In the genomic region with DNA sequence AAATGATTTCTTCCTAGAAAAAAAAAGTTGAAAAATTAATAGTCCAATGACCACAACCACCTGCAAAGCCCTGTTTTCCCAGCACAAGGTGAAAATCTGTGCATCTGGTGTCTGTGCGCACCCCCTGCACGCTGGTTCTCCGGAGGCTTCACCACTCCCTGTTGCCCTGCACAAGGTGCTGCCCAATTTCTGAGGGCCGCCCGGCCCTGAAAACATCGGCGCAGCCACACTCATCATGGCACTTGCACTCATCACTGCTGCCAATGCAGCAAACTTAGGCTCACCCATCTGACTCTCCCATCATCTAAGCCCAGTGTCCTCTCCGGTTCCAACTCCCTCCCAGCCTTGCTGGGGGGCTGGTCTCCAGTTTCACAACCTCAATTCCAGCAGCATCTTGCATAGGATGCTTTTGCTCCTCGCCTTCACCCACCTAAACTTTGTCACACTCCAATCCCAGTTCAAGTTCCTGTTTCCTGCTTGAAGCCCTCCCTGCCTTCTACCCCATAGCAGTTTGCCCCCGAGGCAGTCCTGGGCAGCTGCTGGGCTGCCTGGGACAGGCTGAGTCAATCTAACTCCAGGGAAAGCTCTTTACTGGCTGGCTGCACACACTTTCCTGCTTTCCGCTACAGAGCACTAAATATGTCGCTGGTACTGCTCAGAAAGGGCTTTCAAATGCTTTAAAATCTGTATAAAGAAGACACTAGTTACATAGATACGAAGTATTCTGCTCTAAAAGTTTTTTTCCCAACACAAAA, we compare ENCODE assay signal across 26 cellular contexts.
DNase-seq lines count a peak whose midpoint lies in the region; ATAC-seq and TF ChIP-seq lines count a peak whose summit lies in the region.
"Had no signal": no experiment of that assay in that cellular context is flagged by ENCODE, and none has a peak within 500 bp of the region (broad histone marks: within the 10 kb centered on the region; RNA-seq: fewer than 3 reads in every experiment).

No MANE protein-coding gene starts in this region.

- H3K27me3 ChIP-seq in SK-N-SH (ENCODE audit: insufficient read depth) (no peaks in the 10 kb centered on the region), stomach smooth muscle (ENCODE audit: control insufficient read depth in 1 of 2, insufficient read depth in 2 of 2, low read length in 2 of 2) (no peaks in the 10 kb centered on the region)
- H3K27me3 ChIP-seq: heart right ventricle, left lung, thyroid gland had no signal

- H3K36me3 ChIP-seq in SK-N-SH (replicated peaks in 1 of 2; ENCODE audit: control insufficient read depth in 1 of 2, insufficient read depth in 2 of 2, low read length in 1 of 2) (no peaks in the 10 kb centered on the region), stomach smooth muscle (ENCODE audit: control insufficient read depth in 2 of 2, insufficient read depth in 2 of 2, low read length in 2 of 2) (no peaks in the 10 kb centered on the region)
- H3K36me3 ChIP-seq: heart right ventricle, left lung, prostate gland, thyroid gland had no signal

- TF ChIP-seq CTCF in SK-N-SH (IDR thresholded peaks at IDR 0.05) (no peak), RWPE1 (conservative IDR thresholded peaks at IDR 0.05; ENCODE audit: low read depth) (no peak)

- no peak for TF ChIP-seq EP300 in SK-N-SH (IDR thresholded peaks at IDR 0.05; ENCODE audit: borderline replicate concordance in 1 of 2, low read depth in 1 of 2, low read length in 1 of 2)

- no peak overlapping the region for H3K4me2 ChIP-seq in SK-N-SH

- TF ChIP-seq RAD21 in SK-N-SH (IDR thresholded peaks at IDR 0.05; ENCODE audit: low read length): no peak

- POLR2A ChIA-PET in SK-N-SH (lab: Yijun Ruan, JAX): interaction anchor here (1.1 kb wide), 1 partner anchor 12 kb away, joined by 5 read pairs; no protein-coding TSS in a partner anchor
- POLR2A ChIA-PET in RWPE1 (lab: Yijun Ruan, JAX; ENCODE audit: low non-redundant PET): no interaction called here

- H3K4me3 ChIP-seq in SK-N-SH (ENCODE audit: low read depth in 2 of 2, low read length in 1 of 2): no peak overlapping the region
- H3K4me3 ChIP-seq in stomach smooth muscle (ENCODE audit: low read length in 2 of 2): no peak overlapping the region
- H3K4me3 ChIP-seq: dorsolateral prefrontal cortex, heart right ventricle, left lung, prostate gland, thyroid gland had no signal

- no peak; the same call in 2 of the 3 replicates for ATAC-seq in SK-N-SH treated with all-trans-retinoic acid at 6 μM for 48 hours
- ATAC-seq: activated CD8-positive, alpha-beta T cell treated with anti-CD3 and anti-CD28 coated beads, Interleukin-2, amount 10 ng/mL, durations not matched to agents 7 days and 5 days; heart right ventricle; left lung had no signal

- H4K20me1 ChIP-seq in SK-N-SH (ENCODE audit: insufficient read depth): no peaks in the 10 kb centered on the region

- DNase-seq in SK-N-SH (no peak), RPMI7951 (ENCODE audit: low read depth) (peak; percentile 84), kidney tubule cell (ENCODE audit: low spot score) (peak; percentile 58), NCI-H1417 (lab: John Stamatoyannopoulos, UW) (no peak), RWPE1 (ENCODE audit: low spot score) (no peak), NCI-H146 (lab: John Stamatoyannopoulos, UW) (no peak)
- DNase-seq: activated CD8-positive, alpha-beta T cell treated with anti-CD3 and anti-CD28 coated beads, Interleukin-2, amount 10 ng/mL, durations not matched to agents 7 days and 5 days; activated naive CD4-positive, alpha-beta T cell treated with anti-CD3 and anti-CD28 coated beads, Interleukin-2, amount 10 ng/mL, durations not matched to agents 7 days and 5 days; activated T-cell treated with anti-CD3 and anti-CD28 coated beads, Interleukin-2, amount 50 U/mL, for 1 hour; amygdala; caudate nucleus; DMS79 treated with DMSO at 0.1 percent for 48 hours; dorsolateral prefrontal cortex; heart right ventricle; left lung; NCI-H1417 treated with DMSO at 0.1 percent for 48 hours; NCI-H526; small intestine; stimulated activated CD4-positive, alpha-beta T cell treated with anti-CD3 and anti-CD28 coated beads, Interleukin-2, amount 100 ng/mL, for 24 hours; stimulated activated naive B cell treated with anti-CD40 and anti-IgM and Interleukin-4, amounts not matched to agents 10 μg/mL and 1 μg/mL and 100 μg/mL, for 72 hours; T-helper 9 cell had no signal

- H3K79me2 ChIP-seq in SK-N-SH (ENCODE audit: insufficient read depth): no peaks in the 10 kb centered on the region

- H3F3A ChIP-seq in SK-N-SH (replicated peaks; ENCODE audit: insufficient read depth): no peaks in the 10 kb centered on the region

- H3K4me1 ChIP-seq in SK-N-SH (ENCODE audit: control insufficient read depth in 1 of 2, insufficient read depth in 2 of 2, low read depth in 1 of 2, low read length in 1 of 2) (no peaks in the 10 kb centered on the region), stomach smooth muscle (ENCODE audit: control insufficient read depth, insufficient read depth, low read length) (peaks cover 14% of the 10 kb centered on the region)
- H3K4me1 ChIP-seq: heart right ventricle, left lung, prostate gland, thyroid gland had no signal

- H3K9me3 ChIP-seq in SK-N-SH (no peaks in the 10 kb centered on the region), stomach smooth muscle (ENCODE audit: control insufficient read depth in 2 of 2, low read length in 2 of 2) (peaks cover 0 to 7% of the 10 kb centered on the region in 2 donors)
- H3K9me3 ChIP-seq: left lung, prostate gland, thyroid gland had no signal

- H2AFZ ChIP-seq in SK-N-SH (ENCODE audit: low read depth): 0 out of 2 replicates have a peak overlapping the region, but pooled peaks have one; percentile 8

- 82% methylated on average over 13 of the region's 13 CpGs for WGBS in SK-N-SH (ENCODE audit: low lambda C conversion rate)

- no peaks in the 10 kb centered on the region for H3K9me2 ChIP-seq in SK-N-SH

- H3K27ac ChIP-seq in SK-N-SH (ENCODE audit: low read depth in 2 of 2, low read length in 1 of 2) (no peak overlapping the region), stomach smooth muscle (ENCODE audit: low read length) (peak overlapping the region; percentile 31), RWPE1 (no peak overlapping the region)
- H3K27ac ChIP-seq: dorsolateral prefrontal cortex, heart right ventricle, HL-60, left lung, prostate gland, thyroid gland had no signal

- CTCF ChIA-PET in SK-N-SH (lab: Yijun Ruan, JAX) (interaction anchor here (1.5 kb wide), 1 partner anchor 12 kb away, joined by 5 read pairs; no protein-coding TSS in a partner anchor), RWPE1 (lab: Yijun Ruan, JAX) (no interaction called here)

- H3K9ac ChIP-seq in SK-N-SH (no peak overlapping the region), stomach smooth muscle (ENCODE audit: low read length in 2 of 2) (peak overlapping the region in 1 of 2 donors; percentile 2)

TF ChIP-seq in SK-N-SH, 30 proteins besides CTCF, POLR2A, EP300 and RAD21 (continues in another document):
- TF ChIP-seq NFIC (IDR thresholded peaks at IDR 0.05; ENCODE audit: borderline replicate concordance) (no peak), SMC3 (IDR thresholded peaks at IDR 0.05; ENCODE audit: low read depth, low read length) (no peak), POLR2AphosphoS5 (IDR thresholded peaks at IDR 0.05; ENCODE audit: low read depth, low read length) (no peak), TCF12 (IDR thresholded peaks at IDR 0.05) (no peak)
- TF ChIP-seq, protein P1, sequence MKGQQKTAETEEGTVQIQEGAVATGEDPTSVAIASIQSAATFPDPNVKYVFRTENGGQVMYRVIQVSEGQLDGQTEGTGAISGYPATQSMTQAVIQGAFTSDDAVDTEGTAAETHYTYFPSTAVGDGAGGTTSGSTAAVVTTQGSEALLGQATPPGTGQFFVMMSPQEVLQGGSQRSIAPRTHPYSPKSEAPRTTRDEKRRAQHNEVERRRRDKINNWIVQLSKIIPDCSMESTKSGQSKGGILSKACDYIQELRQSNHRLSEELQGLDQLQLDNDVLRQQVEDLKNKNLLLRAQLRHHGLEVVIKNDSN (IDR thresholded peaks at IDR 0.05; ENCODE audit: borderline replicate concordance, low read depth): no peak
- TF ChIP-seq, protein P2, sequence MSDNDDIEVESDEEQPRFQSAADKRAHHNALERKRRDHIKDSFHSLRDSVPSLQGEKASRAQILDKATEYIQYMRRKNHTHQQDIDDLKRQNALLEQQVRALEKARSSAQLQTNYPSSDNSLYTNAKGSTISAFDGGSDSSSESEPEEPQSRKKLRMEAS (IDR thresholded peaks at IDR 0.05; ENCODE audit: low read depth): no peak

TF ChIP-seq in SK-N-SH treated with all-trans-retinoic acid at 6 μM for 48 hours, 23 proteins besides CTCF, POLR2A, EP300 and RAD21:
- TF ChIP-seq TCF4 (CRISPR knock-in tag; IDR thresholded peaks at IDR 0.05; ENCODE audit: borderline replicate concordance): no peak

Comparison
In these comparisons a context has a peak if more than half of its experiments do, and no peak if none do; other contexts are left out.
1. DNase-seq: peak in RPMI7951 (single experiment) and kidney tubule cell (single experiment); none in SK-N-SH (single experiment), NCI-H1417 (0 of 3), RWPE1 (single experiment) and NCI-H146 (single experiment).